ENCODE assay signal across 8 cellular contexts in the genomic region with DNA sequence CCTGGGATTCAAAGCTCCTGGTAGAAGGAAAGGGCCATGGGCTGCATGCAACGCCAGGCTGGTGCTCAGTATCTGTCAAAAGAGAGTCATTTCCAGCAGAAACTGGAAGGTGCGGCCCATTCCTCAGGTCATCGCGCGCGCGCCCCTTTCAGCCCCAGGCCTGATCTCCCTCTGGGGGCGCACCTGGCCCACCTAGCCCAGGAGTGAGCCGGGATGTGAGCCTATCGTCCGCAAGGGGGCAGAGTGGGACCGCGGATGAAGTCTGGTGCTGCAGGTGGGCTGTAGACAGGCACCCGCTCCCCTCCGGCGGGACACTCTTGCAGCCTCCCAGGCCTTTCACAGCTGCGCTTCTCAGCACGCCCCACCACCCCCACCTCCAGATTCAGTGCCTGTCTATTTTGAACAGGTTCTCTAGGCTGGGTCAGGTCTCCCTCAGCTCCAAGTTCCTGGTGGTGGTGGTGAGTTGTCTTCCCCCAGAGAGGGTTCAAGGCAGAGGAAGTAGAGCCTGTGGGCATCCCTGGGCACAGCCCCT. TPM values are rescaled to one million over a fixed set of nuclear protein-coding genes. Genes with fewer than 3 reads are reported as not detected.
DNase-seq lines count a peak whose midpoint lies in the region; ATAC-seq and TF ChIP-seq lines count a peak whose summit lies in the region.

No MANE protein-coding gene starts in this region.

- no peak overlapping the region for H3K4me3 ChIP-seq in tibial nerve

- H3K36me3 Mint-ChIP-seq in osteocyte (ENCODE audit: unreplicated experiment): no peaks in the 10 kb centered on the region

- H3K27me3 ChIP-seq in tibial nerve: no peaks in the 10 kb centered on the region

- H3K9me3 Mint-ChIP-seq in osteocyte (ENCODE audit: unreplicated experiment): no peaks in the 10 kb centered on the region

- H3K27ac Mint-ChIP-seq in osteocyte (ENCODE audit: unreplicated experiment): no peak overlapping the region

- no peak for TF ChIP-seq EP300 in tibial nerve (IDR thresholded peaks at IDR 0.05)

- H3K4me1 Mint-ChIP-seq in osteocyte (ENCODE audit: unreplicated experiment): peaks cover 22% of the 10 kb centered on the region

- H3K36me3 ChIP-seq in tibial nerve: no peaks in the 10 kb centered on the region

- 1 to 2% methylated on average over 16 to 18 of the region's 18 CpGs for WGBS in tibial nerve, 2 donors

- TF ChIP-seq CTCF in osteocyte (IDR thresholded peaks at IDR 0.05): peak; percentile 97
- TF ChIP-seq CTCF in tibial nerve (IDR thresholded peaks at IDR 0.05): peak; percentile 83 to 98 (median 93)

- H3K4me3 Mint-ChIP-seq in osteocyte (ENCODE audit: unreplicated experiment): no peak overlapping the region

- H3K27me3 Mint-ChIP-seq in osteocyte (ENCODE audit: unreplicated experiment): peaks cover 8% of the 10 kb centered on the region

- ATAC-seq in GM19463 (IDR thresholded peaks at IDR 0.05; ENCODE audit: unreplicated experiment): peak; percentile 76

- H3K9me3 ChIP-seq in tibial nerve: no peaks in the 10 kb centered on the region

- no peak overlapping the region for H3K27ac ChIP-seq in tibial nerve

- peak; percentile 82 for DNase-seq in CD1c-positive myeloid dendritic cell (ENCODE audit: extremely low spot score)
- peak; percentile 95 for DNase-seq in HuH-7 (ENCODE audit: low spot score)
- DNase-seq in RKO (ENCODE audit: low spot score): peak; percentile 64
- DNase-seq in activated T-helper 1 cell treated with anti-CD3 and anti-CD28 coated beads, Interleukin-2, amount 50 U/mL, for 16 hours (ENCODE audit: low read depth in 1 of 2, low spot score in 1 of 2): peak; percentile 68 to 74
- DNase-seq in fibroblast of the conjunctiva (ENCODE audit: low read depth): peak; percentile 34
- DNase-seq in osteocyte (ENCODE audit: extremely low spot score, unreplicated experiment): peak; percentile 90
- peak; percentile 47 to 77 for DNase-seq in tibial nerve (ENCODE audit: low spot score in 2 of 2)

- H3K4me1 ChIP-seq in tibial nerve: peaks cover 0 to 30% (median 12%) of the 10 kb centered on the region in 4 donors

- TF ChIP-seq POLR2A in tibial nerve (IDR thresholded peaks at IDR 0.05): no peak

RNA-seq across cellular contexts. Expression of gene RPL29, which starts 5.8 kb away (rescaled TPM):
- total RNA-seq in osteocyte (881 and 957 TPM in 2 replicates), tibial nerve (1,000 to 10,000 TPM in 3 of 4 donors, 100 to 1,000 TPM in 1; 809 to 1,472 (median 1,336) TPM)

RNA-seq across cellular contexts. Expression of gene ACY1, which starts 18.2 kb away (rescaled TPM):
- total RNA-seq in osteocyte (31.0 and 40.1 TPM in 2 replicates), tibial nerve (10 to 100 TPM; 32.2 to 61.0 (median 45.6) TPM)

RNA-seq across cellular contexts. Expression of gene ABHD14A, which starts 26.6 kb away (rescaled TPM):
- 12.2 and 14.6 TPM in 2 replicates for total RNA-seq in osteocyte
- total RNA-seq in tibial nerve: 10 to 100 TPM; 20.1 to 52.7 (median 22.6) TPM

RNA-seq across cellular contexts. Expression of gene ABHD14B, which starts 27.7 kb away (rescaled TPM):
- 42.7 and 45.2 TPM in 2 replicates for total RNA-seq in osteocyte
- total RNA-seq in tibial nerve: 10 to 100 TPM; 37.5 to 61.4 (median 50.0) TPM

RNA-seq across cellular contexts. Expression of gene PCBP4, which starts 34.3 kb away (rescaled TPM):
- 47.5 and 50.8 TPM in 2 replicates for total RNA-seq in osteocyte
- total RNA-seq in tibial nerve: 1,000 to 10,000 TPM in 2 of 4 donors, 100 to 1,000 TPM in 2; 838 to 1,216 (median 1,000) TPM

Comparison
In these comparisons a context has a peak if more than half of its experiments do, and no peak if none do; other contexts are left out.
1. DNase-seq: peak in every context shown above with its lines; median percentile 95 in HuH-7; 90 in osteocyte; 82 in CD1c-positive myeloid dendritic cell; 71 in activated T-helper 1 cell treated with anti-CD3 and anti-CD28 coated beads, Interleukin-2, amount 50 U/mL, for 16 hours; 64 in RKO; 62 in tibial nerve; 34 in fibroblast of the conjunctiva.